Comparison of ENCODE assay signal across 10 cellular contexts in genomic region chr17:7282752-7283321, GRCh38. TPM values are rescaled to one million over a fixed set of nuclear protein-coding genes. Genes with fewer than 3 reads are reported as not detected.
DNase-seq lines count a peak whose midpoint lies in the region; ATAC-seq and TF ChIP-seq lines count a peak whose summit lies in the region.
"Had no signal": no experiment of that assay in that cellular context is flagged by ENCODE, and none has a peak within 500 bp of the region (broad histone marks: within the 10 kb centered on the region; RNA-seq: fewer than 3 reads in every experiment).

No MANE protein-coding gene starts in this region.

- H3K4me1 ChIP-seq in ES-I3 (ENCODE audit: insufficient read depth, low read length) = peaks cover 3% of the 10 kb centered on the region; the same call in 1 of the 2 replicates
- H3K4me1 ChIP-seq in ectodermal cell (ENCODE audit: control insufficient read depth, insufficient read depth, low read length) = no peaks in the 10 kb centered on the region

- H3K36me3 ChIP-seq in ES-I3 (ENCODE audit: insufficient read depth, low read length) (no peaks in the 10 kb centered on the region), ectodermal cell (ENCODE audit: control insufficient read depth, insufficient read depth, low read length) (no peaks in the 10 kb centered on the region)

- H3K27ac ChIP-seq in ectodermal cell (ENCODE audit: insufficient read depth, low read depth, low read length, poor library complexity, severe bottlenecking) = no peak overlapping the region

- H3K27me3 Mint-ChIP-seq in nephron progenitor cell (ENCODE audit: low read depth, poor library complexity) = peaks cover 18% of the 10 kb centered on the region

- WGBS in ectodermal cell, 2 experiments = 74 to 80% methylated on average over 6 of the region's 6 CpGs

- no peak for TF ChIP-seq CTCF in nephron progenitor cell (IDR thresholded peaks at IDR 0.05)

- H3K27me3 ChIP-seq in ectodermal cell (ENCODE audit: control insufficient read depth, insufficient read depth, low read length, poor library complexity, severe bottlenecking) = peaks cover 30% of the 10 kb centered on the region

- peaks cover 50% of the 10 kb centered on the region for H3K4me1 Mint-ChIP-seq in nephron progenitor cell

- no peaks in the 10 kb centered on the region for H3K9me3 ChIP-seq in ES-I3 (ENCODE audit: control insufficient read depth, insufficient read depth, low read length)
- H3K9me3 ChIP-seq in ectodermal cell (ENCODE audit: control insufficient read depth, low read length) = no peaks in the 10 kb centered on the region

- peak overlapping the region; percentile 67 for H3K9ac ChIP-seq in ES-I3 (ENCODE audit: low read depth, low read length)

- no peak for ATAC-seq in HG02623 (IDR thresholded peaks at IDR 0.05; ENCODE audit: unreplicated experiment)

- no peak overlapping the region for H3K27ac Mint-ChIP-seq in nephron progenitor cell

- H3K36me3 Mint-ChIP-seq in nephron progenitor cell (ENCODE audit: low read depth) = peaks cover 9% of the 10 kb centered on the region

- peak overlapping the region; percentile 56 for H3K4me3 ChIP-seq in ectodermal cell (ENCODE audit: insufficient read depth, low read depth, low read length)

- DNase-seq in HUDEP-2 (lab: John Stamatoyannopoulos, UW; ENCODE audit: unreplicated experiment in 76 of 76) (peak in 62 of 76 experiments; percentile 3 to 86 (median 60)), nephron progenitor cell (no peak), NCI-H1436 treated with DMSO at 0.1 percent for 48 hours (lab: John Stamatoyannopoulos, UW) (no peak), NCI-H2196 treated with DMSO at 0.1 percent for 48 hours (lab: John Stamatoyannopoulos, UW; ENCODE audit: unreplicated experiment) (no peak), superior temporal gyrus (ENCODE audit: extremely low spot score) (no peak)
- DNase-seq: NCI-H1930 had no signal

- H3K4me3 Mint-ChIP-seq in nephron progenitor cell = peak overlapping the region; percentile 84

- H3K9me3 Mint-ChIP-seq in nephron progenitor cell = no peaks in the 10 kb centered on the region

RNA-seq across cellular contexts. Expression of gene SLC2A4, which starts 1.3 kb away (rescaled TPM):
- polyA plus RNA-seq in ectodermal cell (2013, experiment 1 of 4) = 3.4 TPM
- polyA plus RNA-seq in ectodermal cell (2013, experiment 2 of 4) = 4.0 TPM
- polyA plus RNA-seq in ectodermal cell (2013, experiment 3 of 4) = 2.8 TPM
- 2.8 TPM for polyA plus RNA-seq in ectodermal cell (2013, experiment 4 of 4)

RNA-seq across cellular contexts. Expression of gene YBX2, which starts 11.6 kb away (rescaled TPM):
- polyA plus RNA-seq in ectodermal cell (2013, experiment 1 of 4) = 8.6 TPM
- 11.0 TPM for polyA plus RNA-seq in ectodermal cell (2013, experiment 2 of 4)
- 7.0 TPM for polyA plus RNA-seq in ectodermal cell (2013, experiment 3 of 4)
- 9.9 TPM for polyA plus RNA-seq in ectodermal cell (2013, experiment 4 of 4)
- polyA plus RNA-seq: fibroblast of lung had no signal

RNA-seq across cellular contexts. Expression of gene CLDN7, which starts 20.6 kb away (rescaled TPM):
- 0.28 TPM for polyA plus RNA-seq in ectodermal cell (2013, experiment 1 of 4)
- polyA plus RNA-seq in ectodermal cell (2013, experiment 2 of 4) = 0.96 TPM
- polyA plus RNA-seq in ectodermal cell (2013, experiment 3 of 4) = 0.64 TPM
- 0.77 TPM for polyA plus RNA-seq in ectodermal cell (2013, experiment 4 of 4)

RNA-seq across cellular contexts. Expression of gene EIF5A, which starts 24.6 kb away (rescaled TPM):
- polyA plus RNA-seq in ectodermal cell (2013, experiment 1 of 4) = 563 TPM
- 512 TPM for polyA plus RNA-seq in ectodermal cell (2013, experiment 2 of 4)
- 447 TPM for polyA plus RNA-seq in ectodermal cell (2013, experiment 3 of 4)
- 431 TPM for polyA plus RNA-seq in ectodermal cell (2013, experiment 4 of 4)

RNA-seq across cellular contexts. Expression of gene ELP5, which starts 30.8 kb away (rescaled TPM):
- polyA plus RNA-seq in ectodermal cell (2013, experiment 1 of 4) = 81.5 TPM
- polyA plus RNA-seq in ectodermal cell (2013, experiment 2 of 4) = 74.1 TPM
- polyA plus RNA-seq in ectodermal cell (2013, experiment 3 of 4) = 62.5 TPM
- polyA plus RNA-seq in ectodermal cell (2013, experiment 4 of 4) = 69.5 TPM

Comparison
In these comparisons a context has a peak if more than half of its experiments do, and no peak if none do; other contexts are left out.
1. DNase-seq: peak in HUDEP-2 (62 of 76); none in nephron progenitor cell (single experiment), NCI-H1436 treated with DMSO at 0.1 percent for 48 hours (single experiment), NCI-H2196 treated with DMSO at 0.1 percent for 48 hours (single experiment) and superior temporal gyrus (single experiment).